ENCODE assay signal across 37 cellular contexts in genomic region chr7:131374821-131375220, GRCh38.
"Had no signal": no experiment of that assay in that cellular context is flagged by ENCODE, and none has a peak within 500 bp of the region (broad histone marks: within the 10 kb centered on the region; RNA-seq: fewer than 3 reads in every experiment).

No MANE protein-coding gene starts in this region.

- FAIRE-seq: astrocyte, bronchial epithelial cell had no signal

- H3K27ac Mint-ChIP-seq: activated CD4-positive, alpha-beta memory T cell treated with anti-CD3 and anti-CD28 coated beads for 36 hours; activated CD4-positive, alpha-beta T cell treated with anti-CD3 and anti-CD28 coated beads for 36 hours; activated CD8-positive, alpha-beta T cell treated with anti-CD3 and anti-CD28 coated beads for 36 hours; activated naive CD4-positive, alpha-beta T cell treated with anti-CD3 and anti-CD28 coated beads for 36 hours; activated naive CD4-positive, alpha-beta T cell treated with anti-CD3 and anti-CD28 coated beads, Interleukin-2, amount 50 U/mL, for 72 hours; activated naive CD8-positive, alpha-beta T cell treated with anti-CD3 and anti-CD28 coated beads for 36 hours; activated T-helper 1 cell treated with anti-CD3 and anti-CD28 coated beads, Interleukin-12 subunit alpha, Interleukin-12 subunit beta, Interleukin-2, Interleukin-4 antibody, amounts not matched to agents 30 ng/mL and 10 ng/mL and 1 ng/mL, durations not matched to agents 14 hours and 24 hours and 36 hours; activated T-helper 17 cell treated with anti-CD3 and anti-CD28 coated beads, Interleukin-2, amount 50 U/mL, for 72 hours; T-helper 1 cell treated with Interleukin-12 subunit alpha and Interleukin-12 subunit beta and Interleukin-4 antibody, amounts not matched to agents 30 μg/mL and 1 μg/mL, for 36 hours; T-helper 2 cell treated with Interferon-gamma antibody and Interleukin-4, amounts not matched to agents 5 μg/mL and 100 μg/mL, for 36 hours had no signal

- H3K36me3 Mint-ChIP-seq: activated naive CD4-positive, alpha-beta T cell treated with anti-CD3 and anti-CD28 coated beads, Interleukin-2, amount 50 U/mL, for 72 hours had no signal

- H3K27me3 Mint-ChIP-seq: activated CD4-positive, alpha-beta memory T cell treated with anti-CD3 and anti-CD28 coated beads for 36 hours; activated CD4-positive, alpha-beta T cell treated with anti-CD3 and anti-CD28 coated beads for 36 hours; activated CD8-positive, alpha-beta T cell treated with anti-CD3 and anti-CD28 coated beads for 36 hours; activated naive CD8-positive, alpha-beta T cell treated with anti-CD3 and anti-CD28 coated beads for 36 hours; activated T-helper 17 cell treated with anti-CD3 and anti-CD28 coated beads, Interleukin-2, amount 50 U/mL, for 72 hours had no signal

- ATAC-seq: activated CD4-positive, alpha-beta T cell treated with anti-CD3 and anti-CD28 coated beads for 36 hours; activated CD4-positive, CD25-positive, alpha-beta regulatory T cell treated with anti-CD3 and anti-CD28 coated beads, Interleukin-2, amount 50 U/mL, for 24 hours; activated CD8-positive, alpha-beta T cell treated with anti-CD3 and anti-CD28 coated beads for 36 hours; activated naive CD4-positive, alpha-beta T cell treated with anti-CD3 and anti-CD28 coated beads, Interleukin-2, amount 50 U/mL, for 72 hours; activated T-cell treated with anti-CD3 and anti-CD28 coated beads, Interleukin-2, amount 50 U/mL, for 4 hours; activated T-cell treated with anti-CD3 and anti-CD28 coated beads, Interleukin-2, amount 50 U/mL, for 72 hours; activated T-helper 17 cell treated with anti-CD3 and anti-CD28 coated beads, Interleukin-2, amount 50 U/mL, for 72 hours; body of pancreas; WTC11 had no signal

- H3K9me3 Mint-ChIP-seq: activated CD4-positive, alpha-beta memory T cell treated with anti-CD3 and anti-CD28 coated beads for 36 hours; activated CD8-positive, alpha-beta T cell treated with anti-CD3 and anti-CD28 coated beads for 36 hours; activated naive CD4-positive, alpha-beta T cell treated with anti-CD3 and anti-CD28 coated beads for 36 hours; activated naive CD4-positive, alpha-beta T cell treated with anti-CD3 and anti-CD28 coated beads, Interleukin-2, amount 50 U/mL, for 72 hours; activated naive CD8-positive, alpha-beta T cell treated with anti-CD3 and anti-CD28 coated beads for 36 hours; activated T-cell treated with anti-CD3 and anti-CD28 coated beads, Interleukin-2, amount 50 U/mL, for 4 hours; activated T-cell treated with anti-CD3 and anti-CD28 coated beads, Interleukin-2, amount 50 U/mL, for 72 hours; activated T-helper 1 cell treated with anti-CD3 and anti-CD28 coated beads, Interleukin-12 subunit alpha, Interleukin-12 subunit beta, Interleukin-2, Interleukin-4 antibody, amounts not matched to agents 30 ng/mL and 10 ng/mL and 1 ng/mL, durations not matched to agents 14 hours and 24 hours and 36 hours; activated T-helper 17 cell treated with anti-CD3 and anti-CD28 coated beads, Interleukin-2, amount 50 U/mL, for 72 hours; T-helper 1 cell treated with Interleukin-12 subunit alpha and Interleukin-12 subunit beta and Interleukin-4 antibody, amounts not matched to agents 30 μg/mL and 1 μg/mL, for 36 hours; T-helper 2 cell treated with Interferon-gamma antibody and Interleukin-4, amounts not matched to agents 5 μg/mL and 100 μg/mL, for 36 hours; WTC11 had no signal

- DNase-seq: activated CD4-positive, alpha-beta memory T cell treated with anti-CD3 and anti-CD28 coated beads for 36 hours; activated CD4-positive, alpha-beta T cell treated with anti-CD3 and anti-CD28 coated beads for 1 hour; activated CD4-positive, alpha-beta T cell treated with anti-CD3 and anti-CD28 coated beads for 36 hours; activated CD4-positive, alpha-beta T cell treated with anti-CD3 and anti-CD28 coated beads for 48 hours; activated CD4-positive, alpha-beta T cell treated with anti-CD3 and anti-CD28 coated beads, Interleukin-2, amount 50 U/mL, for 1 hour; activated CD4-positive, alpha-beta T cell treated with anti-CD3 and anti-CD28 coated beads, Interleukin-2, amount 50 U/mL, for 4 hours; activated CD4-positive, CD25-positive, alpha-beta regulatory T cell; activated CD8-positive, alpha-beta memory T cell treated with anti-CD3 and anti-CD28 coated beads, Interleukin-2, amount 50 U/mL, for 4 hours; activated CD8-positive, alpha-beta T cell treated with anti-CD3 and anti-CD28 coated beads for 36 hours; activated effector memory CD4-positive, alpha-beta T cell treated with anti-CD3 and anti-CD28 coated beads, Interleukin-2, amount 50 U/mL, for 16 hours; activated gamma-delta T cell treated with Interleukin-2 at 50 U/mL for 16 hours; activated naive CD4-positive, alpha-beta T cell; activated naive CD4-positive, alpha-beta T cell treated with anti-CD3 and anti-CD28 coated beads for 36 hours; activated naive CD4-positive, alpha-beta T cell treated with anti-CD3 and anti-CD28 coated beads, Interleukin-2, amount 50 U/mL, for 16 hours; activated naive CD8-positive, alpha-beta T cell treated with anti-CD3 and anti-CD28 coated beads for 36 hours; activated T-cell treated with anti-CD3 and anti-CD28 coated beads for 4 hours; activated T-cell treated with anti-CD3 and anti-CD28 coated beads, Interleukin-2, amount 50 U/mL, for 1 hour; activated T-cell treated with anti-CD3 and anti-CD28 coated beads, Interleukin-2, amount 50 U/mL, for 4 hours; activated T-cell treated with anti-CD3 and anti-CD28 coated beads, Interleukin-2, amount 50 U/mL, for 72 hours; amniotic stem cell; aorta; body of pancreas; brain microvascular endothelial cell; caudate nucleus; T-helper 1 cell; T-helper 2 cell; T-helper 9 cell; WERI-Rb-1 had no signal

- H3K4me3 Mint-ChIP-seq: activated CD4-positive, alpha-beta memory T cell treated with anti-CD3 and anti-CD28 coated beads for 36 hours; activated CD4-positive, alpha-beta T cell treated with anti-CD3 and anti-CD28 coated beads for 36 hours; activated CD8-positive, alpha-beta T cell treated with anti-CD3 and anti-CD28 coated beads for 36 hours; activated naive CD4-positive, alpha-beta T cell treated with anti-CD3 and anti-CD28 coated beads for 36 hours; activated naive CD8-positive, alpha-beta T cell treated with anti-CD3 and anti-CD28 coated beads for 36 hours; activated T-cell treated with anti-CD3 and anti-CD28 coated beads, Interleukin-2, amount 50 U/mL, for 4 hours; activated T-cell treated with anti-CD3 and anti-CD28 coated beads, Interleukin-2, amount 50 U/mL, for 72 hours; activated T-helper 1 cell treated with anti-CD3 and anti-CD28 coated beads, Interleukin-12 subunit alpha, Interleukin-12 subunit beta, Interleukin-2, Interleukin-4 antibody, amounts not matched to agents 30 ng/mL and 10 ng/mL and 1 ng/mL, durations not matched to agents 14 hours and 24 hours and 36 hours; activated T-helper 17 cell treated with anti-CD3 and anti-CD28 coated beads, Interleukin-2, amount 50 U/mL, for 72 hours; T-helper 1 cell treated with Interleukin-12 subunit alpha and Interleukin-12 subunit beta and Interleukin-4 antibody, amounts not matched to agents 30 μg/mL and 1 μg/mL, for 36 hours; T-helper 2 cell treated with Interferon-gamma antibody and Interleukin-4, amounts not matched to agents 5 μg/mL and 100 μg/mL, for 36 hours; WTC11 had no signal
